In the genomic region with DNA sequence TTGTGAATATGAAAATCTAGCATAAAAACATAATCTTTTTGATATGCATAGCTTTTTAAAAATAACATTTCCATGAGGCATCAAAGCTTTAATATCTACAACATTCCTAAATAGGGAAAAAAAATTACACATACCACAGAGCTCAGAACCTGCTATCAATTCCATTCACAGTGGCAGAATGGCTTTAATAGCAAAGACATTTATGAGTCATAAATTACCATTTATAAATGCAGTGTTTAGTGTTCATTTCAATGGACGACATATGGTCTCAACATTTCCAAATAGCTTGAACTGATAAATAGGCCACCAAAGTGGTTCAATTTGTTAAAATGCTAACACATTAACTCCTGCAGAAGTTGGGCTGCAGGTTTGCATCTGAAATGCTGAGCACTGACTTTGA, we compare ENCODE assay signal across 16 cellular contexts.
"Had no signal": no experiment of that assay in that cellular context is flagged by ENCODE, and none has a peak within 500 bp of the region (broad histone marks: within the 10 kb centered on the region; RNA-seq: fewer than 3 reads in every experiment).

No MANE protein-coding gene starts in this region.

- H3K9me3 Mint-ChIP-seq: activated CD4-positive, alpha-beta T cell treated with anti-CD3 and anti-CD28 coated beads, Interleukin-2, amount 10 ng/mL, durations not matched to agents 7 days and 5 days; T-helper 2 cell treated with Interferon-gamma antibody and Interleukin-4, amounts not matched to agents 5 μg/mL and 100 μg/mL, for 36 hours had no signal

- H3K27me3 ChIP-seq: right lobe of liver, spleen, stomach, testis had no signal

- H3K27ac Mint-ChIP-seq: activated CD4-positive, alpha-beta T cell treated with anti-CD3 and anti-CD28 coated beads, Interleukin-2, amount 10 ng/mL, durations not matched to agents 7 days and 5 days; activated naive CD8-positive, alpha-beta T cell; activated T-cell treated with anti-CD3 and anti-CD28 coated beads, Interleukin-2, amount 50 U/mL, for 72 hours; natural killer cell treated with Interleukin-12 subunit alpha and Interleukin-12 subunit beta and Interleukin-15 and Interleukin-18, amount 100 ng/mL, for 72 hours; T-helper 2 cell treated with Interferon-gamma antibody and Interleukin-4, amounts not matched to agents 5 μg/mL and 100 μg/mL, for 36 hours had no signal

- ATAC-seq: activated T-cell treated with anti-CD3 and anti-CD28 coated beads, Interleukin-2, amount 50 U/mL, for 72 hours; esophagus mucosa; left ventricle myocardium superior; natural killer cell treated with Interleukin-12 subunit alpha and Interleukin-12 subunit beta and Interleukin-15 and Interleukin-18, amount 100 ng/mL, for 72 hours; right lobe of liver had no signal

- H3K36me3 ChIP-seq: right lobe of liver, spleen, stomach had no signal

- H3K4me1 ChIP-seq: right lobe of liver, spleen, stomach had no signal

- H3K9me3 ChIP-seq: right lobe of liver, spleen, stomach, testis had no signal

- H3K4me3 ChIP-seq: right lobe of liver, spleen, stomach, testis had no signal

- H3K4me3 Mint-ChIP-seq: activated CD4-positive, alpha-beta T cell treated with anti-CD3 and anti-CD28 coated beads, Interleukin-2, amount 10 ng/mL, durations not matched to agents 7 days and 5 days; activated naive CD8-positive, alpha-beta T cell; activated T-cell treated with anti-CD3 and anti-CD28 coated beads, Interleukin-2, amount 50 U/mL, for 72 hours; natural killer cell treated with Interleukin-12 subunit alpha and Interleukin-12 subunit beta and Interleukin-15 and Interleukin-18, amount 100 ng/mL, for 72 hours; T-helper 2 cell treated with Interferon-gamma antibody and Interleukin-4, amounts not matched to agents 5 μg/mL and 100 μg/mL, for 36 hours had no signal

- H3K36me3 Mint-ChIP-seq: activated naive CD8-positive, alpha-beta T cell had no signal

- H3K4me1 Mint-ChIP-seq: activated CD4-positive, alpha-beta T cell treated with anti-CD3 and anti-CD28 coated beads, Interleukin-2, amount 10 ng/mL, durations not matched to agents 7 days and 5 days had no signal

- H3K27me3 Mint-ChIP-seq: activated CD4-positive, alpha-beta T cell treated with anti-CD3 and anti-CD28 coated beads, Interleukin-2, amount 10 ng/mL, durations not matched to agents 7 days and 5 days; activated naive CD8-positive, alpha-beta T cell had no signal

- DNase-seq: activated CD4-positive, alpha-beta T cell treated with anti-CD3 and anti-CD28 coated beads, Interleukin-2, amount 10 ng/mL, durations not matched to agents 7 days and 5 days; activated CD8-positive, alpha-beta memory T cell treated with anti-CD3 and anti-CD28 coated beads, Interleukin-2, amount 50 U/mL, for 48 hours; activated gamma-delta T cell treated with Interleukin-2 at 50 U/mL for 16 hours; activated T-cell treated with anti-CD3 and anti-CD28 coated beads, Interleukin-2, amount 50 U/mL, for 72 hours; left ventricle myocardium superior; mesendoderm; nucleus accumbens; posterior cingulate gyrus; right lobe of liver; spleen; stomach had no signal

- H3K27ac ChIP-seq: right lobe of liver, spleen, stomach, testis had no signal
